ENCODE assay signal across 17 cellular contexts in the genomic region with DNA sequence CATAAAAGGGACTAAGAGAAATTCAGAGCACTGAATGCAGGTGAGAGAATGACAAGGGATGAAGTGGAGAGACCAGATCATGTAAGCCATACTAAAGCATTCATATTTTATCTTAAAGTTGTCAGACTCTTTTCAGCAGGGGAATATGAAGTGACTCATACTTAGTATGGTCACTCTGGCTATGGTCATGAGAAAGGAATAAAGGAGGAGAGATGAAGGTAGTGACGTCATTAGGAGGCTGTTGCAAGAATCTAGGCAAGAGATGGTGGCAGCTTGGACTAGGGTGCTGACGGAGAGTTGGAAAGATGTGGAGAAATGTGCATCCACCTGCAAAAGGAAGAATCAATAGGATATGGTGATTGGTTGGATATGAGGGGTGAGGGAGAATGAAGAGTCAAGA.
"Had no signal": no experiment of that assay in that cellular context is flagged by ENCODE, and none has a peak within 500 bp of the region (broad histone marks: within the 10 kb centered on the region; RNA-seq: fewer than 3 reads in every experiment).

No MANE protein-coding gene starts in this region.

- H3K36me3 ChIP-seq: esophagus squamous epithelium, left lung, tibial artery had no signal

- H3K27me3 Mint-ChIP-seq: activated CD4-positive, alpha-beta T cell treated with anti-CD3 and anti-CD28 coated beads for 36 hours; dendritic cell treated with granulocyte-macrophage colony-stimulating factor and Interleukin-4, amounts not matched to agents 40 ng/mL and 50 ng/mL, for 4 days had no signal

- DNase-seq: activated CD4-positive, alpha-beta T cell treated with anti-CD3 and anti-CD28 coated beads for 36 hours; activated CD4-positive, alpha-beta T cell treated with anti-CD3 and anti-CD28 coated beads, Interleukin-2, amount 50 U/mL, for 48 hours; activated gamma-delta T cell; effector CD8-positive, alpha-beta T cell; esophagus squamous epithelium; foreskin melanocyte; kidney; left lung; occipital lobe; retina; stimulated activated CD4-positive, alpha-beta T cell treated with anti-CD3 and anti-CD28 coated beads, Interleukin-2, amount 100 ng/mL, for 24 hours; stimulated activated naive CD4-positive, alpha-beta T cell treated with Interleukin-2 at 50 U/mL for 16 hours; substantia nigra; tibial artery had no signal

- H3K27me3 ChIP-seq: esophagus squamous epithelium, left lung, tibial artery had no signal

- H3K4me3 ChIP-seq: esophagus squamous epithelium, left lung, tibial artery had no signal

- H3K4me1 ChIP-seq: tibial artery had no signal

- H3K4me3 Mint-ChIP-seq: activated CD4-positive, alpha-beta T cell treated with anti-CD3 and anti-CD28 coated beads for 36 hours; activated naive CD4-positive, alpha-beta T cell treated with anti-CD3 and anti-CD28 coated beads, Interleukin-2, amount 50 U/mL, for 24 hours; dendritic cell treated with granulocyte-macrophage colony-stimulating factor and Interleukin-4, amounts not matched to agents 40 ng/mL and 50 ng/mL, for 4 days; T-helper 2 cell treated with Interferon-gamma antibody and Interleukin-4, amounts not matched to agents 5 μg/mL and 100 μg/mL, for 36 hours had no signal

- H3K9me3 Mint-ChIP-seq: activated naive CD4-positive, alpha-beta T cell treated with anti-CD3 and anti-CD28 coated beads, Interleukin-2, amount 50 U/mL, for 24 hours; dendritic cell treated with granulocyte-macrophage colony-stimulating factor and Interleukin-4, amounts not matched to agents 40 ng/mL and 50 ng/mL, for 4 days had no signal

- H3K27ac Mint-ChIP-seq: activated CD4-positive, alpha-beta T cell treated with anti-CD3 and anti-CD28 coated beads for 36 hours; activated naive CD4-positive, alpha-beta T cell treated with anti-CD3 and anti-CD28 coated beads, Interleukin-2, amount 50 U/mL, for 24 hours; dendritic cell treated with granulocyte-macrophage colony-stimulating factor and Interleukin-4, amounts not matched to agents 40 ng/mL and 50 ng/mL, for 4 days; T-helper 2 cell treated with Interferon-gamma antibody and Interleukin-4, amounts not matched to agents 5 μg/mL and 100 μg/mL, for 36 hours had no signal

- H3K9me3 ChIP-seq: esophagus squamous epithelium, left lung, tibial artery had no signal

- H3K27ac ChIP-seq: esophagus squamous epithelium, left lung, tibial artery had no signal

- H3K36me3 Mint-ChIP-seq: activated naive CD4-positive, alpha-beta T cell treated with anti-CD3 and anti-CD28 coated beads, Interleukin-2, amount 50 U/mL, for 24 hours had no signal
